Comparison of ENCODE assay signal across 16 cellular contexts in the genomic region with DNA sequence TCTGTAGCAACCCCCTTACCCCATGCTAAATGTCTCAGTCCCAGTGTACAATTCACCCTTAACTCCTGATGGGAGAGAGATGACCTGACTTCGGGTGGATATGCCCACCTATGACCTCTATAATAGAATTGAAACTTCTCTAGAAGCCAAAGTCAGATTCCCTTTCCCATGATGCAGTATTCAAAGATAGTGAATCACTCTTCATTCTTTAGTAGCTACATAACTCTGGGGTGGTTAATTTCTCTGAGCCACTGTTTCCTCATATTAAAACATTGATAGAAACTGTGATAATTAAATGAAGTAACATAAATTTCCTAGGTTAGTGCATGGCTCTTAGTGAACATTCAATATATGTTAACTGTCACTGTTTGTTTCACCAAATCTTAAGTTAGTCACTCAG.
DNase-seq lines count a peak whose midpoint lies in the region; ATAC-seq, FAIRE-seq and TF ChIP-seq lines count a peak whose summit lies in the region.
"Had no signal": no experiment of that assay in that cellular context is flagged by ENCODE, and none has a peak within 500 bp of the region (broad histone marks: within the 10 kb centered on the region; RNA-seq: fewer than 3 reads in every experiment).

No MANE protein-coding gene starts in this region.

- no peak for TF ChIP-seq EP300 in GM12878 (IDR thresholded peaks at IDR 0.05; ENCODE audit: borderline replicate concordance in 1 of 2, control insufficient read depth in 1 of 2, low read depth in 2 of 2, low read length in 2 of 2)

- H3K4me3 ChIP-seq in AG10803 (ENCODE audit: low read length) (no peak overlapping the region), GM12878 (no peak overlapping the region)
- H3K4me3 ChIP-seq: SJSA1 had no signal

- H3K9me3 Mint-ChIP-seq in HFFc6, result no peaks in the 10 kb centered on the region

- H3K27me3 ChIP-seq in GM12878 (replicated peaks in 1 of 2; ENCODE audit: control insufficient read depth in 2 of 2, insufficient read depth in 2 of 2, low read length in 1 of 2), result no peaks in the 10 kb centered on the region
- H3K27me3 ChIP-seq: SJSA1 had no signal

- H3K4me2 ChIP-seq in GM12878 (ENCODE audit: control insufficient read depth, insufficient read depth), result no peak overlapping the region

- no peaks in the 10 kb centered on the region for H3K79me2 ChIP-seq in GM12878 (ENCODE audit: control insufficient read depth, insufficient read depth, low read length)

- WGBS in GM12878 (ENCODE audit: insufficient coverage, insufficient replicate concordance, low lambda C conversion rate, missing lambda C conversion rate), result 0% methylated on average over 1 of the region's 1 CpG

- intact Hi-C loops in GM12878 (cut with micrococcal nuclease; ENCODE audit: unreplicated experiment), result no loop called here

- H3K9ac ChIP-seq in GM12878 (ENCODE audit: control insufficient read depth, insufficient read depth, low read length), result no peak overlapping the region

- no peak overlapping the region for H3K27ac ChIP-seq in GM12878 (ENCODE audit: control insufficient read depth, insufficient read depth)
- H3K27ac ChIP-seq: SJSA1 had no signal

- H3K4me3 Mint-ChIP-seq in HFFc6, result no peak overlapping the region

- FAIRE-seq in GM12878 (lab: Jason Lieb, UNC), result no peak
- FAIRE-seq: A204.1 had no signal

- H3K9me3 ChIP-seq in GM12878 (replicated peaks; ENCODE audit: control insufficient read depth, insufficient read depth, low read length), result no peaks in the 10 kb centered on the region
- H3K9me3 ChIP-seq: SJSA1 had no signal

- H3K4me1 ChIP-seq in GM12878 (ENCODE audit: control insufficient read depth, insufficient read depth, low read length), result no peaks in the 10 kb centered on the region
- H3K4me1 ChIP-seq: SJSA1 had no signal

- no peaks in the 10 kb centered on the region for H4K20me1 ChIP-seq in GM12878 (ENCODE audit: control insufficient read depth, insufficient read depth)

- H3K4me1 Mint-ChIP-seq in HFFc6 (ENCODE audit: low read depth), result peaks cover 13% of the 10 kb centered on the region

- RAD21 ChIA-PET in GM12878 (lab: Charles Lee; ENCODE audit: unreplicated experiment), result no interaction called here

- SMC1A ChIA-PET in GM12878 (lab: Charles Lee; ENCODE audit: uncharacterized antibody, unreplicated experiment), result no interaction called here

- no peaks in the 10 kb centered on the region for H3K36me3 ChIP-seq in GM12878 (ENCODE audit: control insufficient read depth in 2 of 2, insufficient read depth in 2 of 2, low read length in 1 of 2)
- H3K36me3 ChIP-seq: SJSA1 had no signal

- no peaks in the 10 kb centered on the region for H3K36me3 Mint-ChIP-seq in HFFc6 (ENCODE audit: low read depth)

- CTCF ChIA-PET in GM12878 (lab: Yijun Ruan, JAX), result interaction anchor here (0.7 kb wide), 1 partner anchor 17 kb away, joined by 3 read pairs; no protein-coding TSS in a partner anchor

- no peak for TF ChIP-seq POLR2A in GM12878 (IDR thresholded peaks at IDR 0.05; ENCODE audit: low read depth, low read length)

- H3K27me3 Mint-ChIP-seq in HFFc6 (ENCODE audit: insufficient read depth), result no peaks in the 10 kb centered on the region

- in situ Hi-C loops in GM12878 (cut with MboI), result no loop called here

- DNase-seq in AG10803 (ENCODE audit: low read depth) (peak; percentile 24), HFFc6 (peak; percentile 11), GM12878 (ENCODE audit: low read depth, low spot score) (no peak), kidney tubule cell (ENCODE audit: low spot score) (peak; percentile 4), GM19238 (ENCODE audit: insufficient read length, low spot score) (no peak), NCI-H1105 (lab: John Stamatoyannopoulos, UW) (no peak), T-helper 1 cell (no peak)
- DNase-seq: AML-193, DMS53, GOT3, KG1, NCI-H1092, NCI-H2081 treated with DMSO at 0.1 percent for 48 hours, NCI-H524 had no signal

- H2AFZ ChIP-seq in GM12878 (ENCODE audit: control insufficient read depth, low read depth, low read length), result no peak overlapping the region

- H3K27ac Mint-ChIP-seq in HFFc6, result peak overlapping the region; percentile 1; the same call in 1 of the 2 replicates

- no TSS peak for BruUV-seq in GM12878 (replicated peaks; lab: Mats Ljungman, UMichigan)

- TF ChIP-seq RAD21 in GM12878 (IDR thresholded peaks at IDR 0.05; ENCODE audit: insufficient read depth, low read depth, low read length), result no peak

- POLR2A ChIA-PET in GM12878 (lab: Charles Lee), result no interaction called here

- peak; percentile 27; the same call in 2 of the 3 replicates for ATAC-seq in GM12878

- TF ChIP-seq CTCF in AG10803 (conservative IDR thresholded peaks at IDR 0.05; ENCODE audit: low read length) (no peak), HFFc6 (IDR thresholded peaks at IDR 0.05) (no peak), GM12878 (IDR thresholded peaks at IDR 0.05 in 2 of 3, conservative IDR thresholded peaks at IDR 0.05 in 1 of 3; ENCODE audit: control insufficient read depth in 2 of 3, extremely low read depth in 1 of 3, insufficient read depth in 1 of 3, low read depth in 3 of 3, low read length in 3 of 3) (no peak)

TF ChIP-seq in GM12878, 131 proteins besides CTCF, POLR2A, EP300 and RAD21:
- TF ChIP-seq TCF3 (IDR thresholded peaks at IDR 0.05; ENCODE audit: borderline replicate concordance, insufficient read depth, low read depth, low read length) (no peak), MXI1 (IDR thresholded peaks at IDR 0.05; ENCODE audit: low read depth, low read length) (no peak), HSF1 (IDR thresholded peaks at IDR 0.05; ENCODE audit: low read depth, low read length) (no peak), IRF4 (IDR thresholded peaks at IDR 0.05; ENCODE audit: low read depth, low read length) (no peak)
- TF ChIP-seq, protein P1, sequence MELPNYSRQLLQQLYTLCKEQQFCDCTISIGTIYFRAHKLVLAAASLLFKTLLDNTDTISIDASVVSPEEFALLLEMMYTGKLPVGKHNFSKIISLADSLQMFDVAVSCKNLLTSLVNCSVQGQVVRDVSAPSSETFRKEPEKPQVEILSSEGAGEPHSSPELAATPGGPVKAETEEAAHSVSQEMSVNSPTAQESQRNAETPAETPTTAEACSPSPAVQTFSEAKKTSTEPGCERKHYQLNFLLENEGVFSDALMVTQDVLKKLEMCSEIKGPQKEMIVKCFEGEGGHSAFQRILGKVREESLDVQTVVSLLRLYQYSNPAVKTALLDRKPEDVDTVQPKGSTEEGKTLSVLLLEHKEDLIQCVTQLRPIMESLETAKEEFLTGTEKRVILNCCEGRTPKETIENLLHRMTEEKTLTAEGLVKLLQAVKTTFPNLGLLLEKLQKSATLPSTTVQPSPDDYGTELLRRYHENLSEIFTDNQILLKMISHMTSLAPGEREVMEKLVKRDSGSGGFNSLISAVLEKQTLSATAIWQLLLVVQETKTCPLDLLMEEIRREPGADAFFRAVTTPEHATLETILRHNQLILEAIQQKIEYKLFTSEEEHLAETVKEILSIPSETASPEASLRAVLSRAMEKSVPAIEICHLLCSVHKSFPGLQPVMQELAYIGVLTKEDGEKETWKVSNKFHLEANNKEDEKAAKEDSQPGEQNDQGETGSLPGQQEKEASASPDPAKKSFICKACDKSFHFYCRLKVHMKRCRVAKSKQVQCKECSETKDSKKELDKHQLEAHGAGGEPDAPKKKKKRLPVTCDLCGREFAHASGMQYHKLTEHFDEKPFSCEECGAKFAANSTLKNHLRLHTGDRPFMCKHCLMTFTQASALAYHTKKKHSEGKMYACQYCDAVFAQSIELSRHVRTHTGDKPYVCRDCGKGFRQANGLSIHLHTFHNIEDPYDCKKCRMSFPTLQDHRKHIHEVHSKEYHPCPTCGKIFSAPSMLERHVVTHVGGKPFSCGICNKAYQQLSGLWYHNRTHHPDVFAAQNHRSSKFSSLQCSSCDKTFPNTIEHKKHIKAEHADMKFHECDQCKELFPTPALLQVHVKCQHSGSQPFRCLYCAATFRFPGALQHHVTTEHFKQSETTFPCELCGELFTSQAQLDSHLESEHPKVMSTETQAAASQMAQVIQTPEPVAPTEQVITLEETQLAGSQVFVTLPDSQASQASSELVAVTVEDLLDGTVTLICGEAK (IDR thresholded peaks at IDR 0.05; ENCODE audit: borderline replicate concordance), result no peak
TF ChIP-seq in GM12878: peak in this region for 0.

Comparison
In these comparisons a context has a peak if more than half of its experiments do, and no peak if none do; other contexts are left out.
1. DNase-seq: peak in AG10803 (single experiment), HFFc6 (single experiment) and kidney tubule cell (single experiment); none in GM12878 (single experiment), GM19238 (single experiment), NCI-H1105 (single experiment) and T-helper 1 cell (0 of 5).